1 cellular context compared by ENCODE assay signal in the genomic region with DNA sequence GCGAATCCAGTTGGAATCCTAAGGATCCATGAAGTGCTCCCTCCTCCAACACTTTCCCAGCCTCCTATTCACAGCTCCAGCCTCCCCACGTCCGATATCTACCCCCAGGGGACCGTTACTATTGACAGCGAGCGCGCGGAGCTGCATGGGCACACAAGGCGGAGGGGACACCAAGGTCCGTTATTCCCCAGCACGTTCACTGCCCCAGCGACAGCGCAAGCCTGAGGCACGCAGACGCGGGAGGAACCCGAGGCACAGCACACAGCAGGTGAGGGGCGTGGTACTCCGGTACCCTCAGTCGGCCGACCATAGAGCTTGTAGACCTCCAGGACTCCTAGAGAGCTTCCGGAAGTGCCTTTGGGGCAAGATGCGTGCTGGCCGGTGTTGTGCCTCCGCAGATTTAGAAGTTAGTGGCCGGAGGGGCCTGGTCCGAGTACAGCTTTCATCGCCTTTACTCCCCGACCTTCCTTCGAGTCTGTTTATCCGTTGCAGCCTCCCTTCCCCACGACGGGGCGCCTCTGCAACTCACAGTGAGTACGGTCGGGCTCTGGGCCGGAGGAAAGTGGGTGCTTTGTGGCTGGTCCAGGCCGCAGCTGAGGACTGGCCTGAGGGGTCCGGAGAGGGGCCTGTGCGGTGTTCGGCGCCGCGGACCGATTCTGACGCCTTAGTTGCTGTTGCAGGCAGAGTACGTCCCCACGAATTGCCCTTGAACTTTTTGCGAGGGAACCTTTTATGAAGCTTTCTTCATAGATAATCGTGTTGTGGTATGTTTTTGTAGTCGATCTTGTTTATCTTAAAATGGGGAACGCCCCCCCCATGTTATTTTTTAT.
A peak's percentile ranks its signal among the peaks of the same experiment; 100 is the strongest.
TF ChIP-seq lines count a peak whose summit lies in the region.

Gene ZKSCAN8, plus strand, starts transcription at position 384 of the 830 bp plus-strand sequence. CDS start 6,525 bp downstream, outside the sequence.

TF ChIP-seq in HepG2, 621 proteins besides CTCF, POLR2A, EP300 and RAD21 (continued from another document and continues in another):
- TF ChIP-seq ZNF512B (CRISPR knock-in tag; IDR thresholded peaks at IDR 0.05; ENCODE audit: borderline replicate concordance) (peak; percentile 89), ARID4A (CRISPR knock-in tag; IDR thresholded peaks at IDR 0.05; ENCODE audit: borderline replicate concordance) (peak; percentile 100), SRF (IDR thresholded peaks at IDR 0.05; ENCODE audit: low read depth, low read length) (0 out of 2 replicates have a peak, but pooled peaks have one; percentile 28), CBX2 (IDR thresholded peaks at IDR 0.05; ENCODE audit: low read depth, low read length) (no peak), CBX2 (CRISPR knock-in tag; IDR thresholded peaks at IDR 0.05; ENCODE audit: low read depth) (peak; percentile 23; the same call in 1 of the 2 replicates), RFXANK (CRISPR knock-in tag; IDR thresholded peaks at IDR 0.05) (0 out of 2 replicates have a peak, but pooled peaks have one; percentile 69), ZNF234 (CRISPR knock-in tag; conservative IDR thresholded peaks at IDR 0.05) (no peak; the same call in 1 of the 2 replicates), ZNF740 (CRISPR knock-in tag; IDR thresholded peaks at IDR 0.05) (peak; percentile 95), ZNF142 (CRISPR knock-in tag; IDR thresholded peaks at IDR 0.05) (no peak; the same call in 1 of the 2 replicates)
- TF ChIP-seq, protein P1, sequence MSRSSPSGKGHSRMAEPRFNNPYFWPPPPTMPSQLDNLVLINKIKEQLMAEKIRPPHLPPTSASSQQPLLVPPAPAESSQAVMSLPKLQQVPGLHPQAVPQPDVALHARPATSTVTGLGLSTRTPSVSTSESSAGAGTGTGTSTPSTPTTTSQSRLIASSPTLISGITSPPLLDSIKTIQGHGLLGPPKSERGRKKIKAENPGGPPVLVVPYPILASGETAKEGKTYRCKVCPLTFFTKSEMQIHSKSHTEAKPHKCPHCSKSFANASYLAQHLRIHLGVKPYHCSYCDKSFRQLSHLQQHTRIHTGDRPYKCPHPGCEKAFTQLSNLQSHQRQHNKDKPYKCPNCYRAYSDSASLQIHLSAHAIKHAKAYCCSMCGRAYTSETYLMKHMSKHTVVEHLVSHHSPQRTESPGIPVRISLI (CRISPR knock-in tag; IDR thresholded peaks at IDR 0.05; ENCODE audit: borderline replicate concordance): peak; percentile 35; the same call in 1 of the 2 replicates
- TF ChIP-seq, protein P2, sequence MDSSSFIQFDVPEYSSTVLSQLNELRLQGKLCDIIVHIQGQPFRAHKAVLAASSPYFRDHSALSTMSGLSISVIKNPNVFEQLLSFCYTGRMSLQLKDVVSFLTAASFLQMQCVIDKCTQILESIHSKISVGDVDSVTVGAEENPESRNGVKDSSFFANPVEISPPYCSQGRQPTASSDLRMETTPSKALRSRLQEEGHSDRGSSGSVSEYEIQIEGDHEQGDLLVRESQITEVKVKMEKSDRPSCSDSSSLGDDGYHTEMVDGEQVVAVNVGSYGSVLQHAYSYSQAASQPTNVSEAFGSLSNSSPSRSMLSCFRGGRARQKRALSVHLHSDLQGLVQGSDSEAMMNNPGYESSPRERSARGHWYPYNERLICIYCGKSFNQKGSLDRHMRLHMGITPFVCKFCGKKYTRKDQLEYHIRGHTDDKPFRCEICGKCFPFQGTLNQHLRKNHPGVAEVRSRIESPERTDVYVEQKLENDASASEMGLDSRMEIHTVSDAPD (CRISPR knock-in tag; IDR thresholded peaks at IDR 0.05): no peak
- TF ChIP-seq, protein P3, sequence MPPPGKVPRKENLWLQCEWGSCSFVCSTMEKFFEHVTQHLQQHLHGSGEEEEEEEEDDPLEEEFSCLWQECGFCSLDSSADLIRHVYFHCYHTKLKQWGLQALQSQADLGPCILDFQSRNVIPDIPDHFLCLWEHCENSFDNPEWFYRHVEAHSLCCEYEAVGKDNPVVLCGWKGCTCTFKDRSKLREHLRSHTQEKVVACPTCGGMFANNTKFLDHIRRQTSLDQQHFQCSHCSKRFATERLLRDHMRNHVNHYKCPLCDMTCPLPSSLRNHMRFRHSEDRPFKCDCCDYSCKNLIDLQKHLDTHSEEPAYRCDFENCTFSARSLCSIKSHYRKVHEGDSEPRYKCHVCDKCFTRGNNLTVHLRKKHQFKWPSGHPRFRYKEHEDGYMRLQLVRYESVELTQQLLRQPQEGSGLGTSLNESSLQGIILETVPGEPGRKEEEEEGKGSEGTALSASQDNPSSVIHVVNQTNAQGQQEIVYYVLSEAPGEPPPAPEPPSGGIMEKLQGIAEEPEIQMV (CRISPR knock-in tag; IDR thresholded peaks at IDR 0.05; ENCODE audit: low read depth): peak; percentile 98
- TF ChIP-seq, protein P4, sequence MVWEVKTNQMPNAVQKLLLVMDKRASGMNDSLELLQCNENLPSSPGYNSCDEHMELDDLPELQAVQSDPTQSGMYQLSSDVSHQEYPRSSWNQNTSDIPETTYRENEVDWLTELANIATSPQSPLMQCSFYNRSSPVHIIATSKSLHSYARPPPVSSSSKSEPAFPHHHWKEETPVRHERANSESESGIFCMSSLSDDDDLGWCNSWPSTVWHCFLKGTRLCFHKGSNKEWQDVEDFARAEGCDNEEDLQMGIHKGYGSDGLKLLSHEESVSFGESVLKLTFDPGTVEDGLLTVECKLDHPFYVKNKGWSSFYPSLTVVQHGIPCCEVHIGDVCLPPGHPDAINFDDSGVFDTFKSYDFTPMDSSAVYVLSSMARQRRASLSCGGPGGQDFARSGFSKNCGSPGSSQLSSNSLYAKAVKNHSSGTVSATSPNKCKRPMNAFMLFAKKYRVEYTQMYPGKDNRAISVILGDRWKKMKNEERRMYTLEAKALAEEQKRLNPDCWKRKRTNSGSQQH (CRISPR knock-in tag; IDR thresholded peaks at IDR 0.05; ENCODE audit: low read depth): peak; percentile 94
- TF ChIP-seq, protein P5, sequence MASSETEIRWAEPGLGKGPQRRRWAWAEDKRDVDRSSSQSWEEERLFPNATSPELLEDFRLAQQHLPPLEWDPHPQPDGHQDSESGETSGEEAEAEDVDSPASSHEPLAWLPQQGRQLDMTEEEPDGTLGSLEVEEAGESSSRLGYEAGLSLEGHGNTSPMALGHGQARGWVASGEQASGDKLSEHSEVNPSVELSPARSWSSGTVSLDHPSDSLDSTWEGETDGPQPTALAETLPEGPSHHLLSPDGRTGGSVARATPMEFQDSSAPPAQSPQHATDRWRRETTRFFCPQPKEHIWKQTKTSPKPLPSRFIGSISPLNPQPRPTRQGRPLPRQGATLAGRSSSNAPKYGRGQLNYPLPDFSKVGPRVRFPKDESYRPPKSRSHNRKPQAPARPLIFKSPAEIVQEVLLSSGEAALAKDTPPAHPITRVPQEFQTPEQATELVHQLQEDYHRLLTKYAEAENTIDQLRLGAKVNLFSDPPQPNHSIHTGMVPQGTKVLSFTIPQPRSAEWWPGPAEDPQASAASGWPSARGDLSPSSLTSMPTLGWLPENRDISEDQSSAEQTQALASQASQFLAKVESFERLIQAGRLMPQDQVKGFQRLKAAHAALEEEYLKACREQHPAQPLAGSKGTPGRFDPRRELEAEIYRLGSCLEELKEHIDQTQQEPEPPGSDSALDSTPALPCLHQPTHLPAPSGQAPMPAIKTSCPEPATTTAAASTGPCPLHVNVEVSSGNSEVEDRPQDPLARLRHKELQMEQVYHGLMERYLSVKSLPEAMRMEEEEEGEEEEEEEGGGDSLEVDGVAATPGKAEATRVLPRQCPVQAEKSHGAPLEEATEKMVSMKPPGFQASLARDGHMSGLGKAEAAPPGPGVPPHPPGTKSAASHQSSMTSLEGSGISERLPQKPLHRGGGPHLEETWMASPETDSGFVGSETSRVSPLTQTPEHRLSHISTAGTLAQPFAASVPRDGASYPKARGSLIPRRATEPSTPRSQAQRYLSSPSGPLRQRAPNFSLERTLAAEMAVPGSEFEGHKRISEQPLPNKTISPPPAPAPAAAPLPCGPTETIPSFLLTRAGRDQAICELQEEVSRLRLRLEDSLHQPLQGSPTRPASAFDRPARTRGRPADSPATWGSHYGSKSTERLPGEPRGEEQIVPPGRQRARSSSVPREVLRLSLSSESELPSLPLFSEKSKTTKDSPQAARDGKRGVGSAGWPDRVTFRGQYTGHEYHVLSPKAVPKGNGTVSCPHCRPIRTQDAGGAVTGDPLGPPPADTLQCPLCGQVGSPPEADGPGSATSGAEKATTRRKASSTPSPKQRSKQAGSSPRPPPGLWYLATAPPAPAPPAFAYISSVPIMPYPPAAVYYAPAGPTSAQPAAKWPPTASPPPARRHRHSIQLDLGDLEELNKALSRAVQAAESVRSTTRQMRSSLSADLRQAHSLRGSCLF (CRISPR knock-in tag; IDR thresholded peaks at IDR 0.05; ENCODE audit: borderline replicate concordance): no peak
